ENCODE assay signal across 19 cellular contexts in the genomic region with DNA sequence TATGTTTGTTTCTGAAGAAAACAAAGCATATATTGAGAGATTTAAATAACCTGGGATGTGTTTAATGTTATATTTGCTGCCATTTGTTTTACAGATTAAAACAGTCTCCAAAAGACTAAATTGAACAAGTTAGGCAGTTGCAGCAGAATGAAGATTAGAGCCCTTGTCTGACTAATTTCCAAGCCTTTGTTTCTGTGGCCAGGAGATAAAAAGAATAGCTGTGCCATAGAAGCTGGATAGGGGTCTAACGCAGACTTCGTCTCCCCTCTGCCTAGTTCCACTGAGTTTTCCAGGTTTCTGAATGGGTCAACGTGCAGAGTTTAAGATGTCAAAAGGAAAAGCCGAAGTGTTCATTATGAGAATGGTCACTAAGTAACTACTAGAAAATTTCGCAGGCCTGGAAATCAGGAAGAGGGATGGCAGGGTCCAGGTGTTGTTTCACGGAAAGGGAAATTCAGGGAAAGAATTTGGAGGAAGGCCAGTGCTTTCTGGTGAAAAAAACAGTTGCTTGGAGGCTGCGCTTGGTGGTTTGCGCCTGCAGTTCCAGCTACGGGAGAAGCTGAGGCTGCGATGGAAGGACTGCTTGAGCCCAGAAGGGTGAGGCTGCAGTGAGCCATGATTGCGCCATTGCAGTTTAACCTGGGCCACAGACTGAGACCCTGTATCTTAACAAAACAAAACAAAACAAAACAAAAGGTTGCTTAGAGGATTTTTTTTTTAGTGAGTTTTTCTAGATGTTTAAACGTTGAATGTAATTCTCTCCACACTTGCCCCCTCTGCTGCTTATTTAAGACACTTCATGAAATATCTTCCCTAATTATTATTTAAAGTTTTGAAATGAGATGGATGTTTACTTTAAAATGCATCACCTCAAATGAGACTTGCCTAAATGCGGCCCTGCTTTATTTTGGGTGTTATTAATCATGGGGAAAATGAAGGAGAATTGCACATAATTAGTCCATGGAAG.
DNase-seq lines count a peak whose midpoint lies in the region; ATAC-seq, FAIRE-seq and TF ChIP-seq lines count a peak whose summit lies in the region.
"Had no signal": no experiment of that assay in that cellular context is flagged by ENCODE, and none has a peak within 500 bp of the region (broad histone marks: within the 10 kb centered on the region; RNA-seq: fewer than 3 reads in every experiment).

No MANE protein-coding gene starts in this region.

- POLR2A ChIA-PET in SK-N-SH (lab: Yijun Ruan, JAX) (no interaction called here), K562 (lab: Yijun Ruan, JAX) (no interaction called here)

- DNase-seq in SK-N-SH (no peak), K562 (ENCODE audit: extremely low read depth in 1 of 4, low spot score in 3 of 4) (peak in 1 of 4 experiments; percentile 22), fibroblast of the aortic adventitia (ENCODE audit: low read depth) (peak; percentile 22), retinal pigment epithelial cell (ENCODE audit: low read depth) (no peak), colonic mucosa (no peak), RCC 7860 (ENCODE audit: low spot score) (no peak)
- DNase-seq: 8988T; activated CD4-positive, alpha-beta T cell treated with anti-CD3 and anti-CD28 coated beads for 36 hours; activated T-cell treated with anti-CD3 and anti-CD28 coated beads, Interleukin-2, amount 50 U/mL, for 24 hours; CD8-positive, alpha-beta T cell; effector CD8-positive, alpha-beta T cell; GOT3; left lung; naive B cell; occipital lobe; T-helper 2 cell had no signal

- TF ChIP-seq RAD21 in SK-N-SH (IDR thresholded peaks at IDR 0.05; ENCODE audit: low read length) (no peak), K562 (CRISPR knock-in tag; conservative IDR thresholded peaks at IDR 0.05 in 1 of 2, IDR thresholded peaks at IDR 0.05 in 1 of 2) (no peak)

- no peak overlapping the region for H3K4me3 ChIP-seq in SK-N-SH (ENCODE audit: low read depth in 2 of 2, low read length in 1 of 2)
- H3K4me3 ChIP-seq in K562, result no peak overlapping the region
- no peak overlapping the region for H3K4me3 ChIP-seq in fibroblast of the aortic adventitia (ENCODE audit: low read depth, low read length)
- H3K4me3 ChIP-seq in retinal pigment epithelial cell (ENCODE audit: low read length), result no peak overlapping the region
- no peak overlapping the region for H3K4me3 ChIP-seq in colonic mucosa
- H3K4me3 ChIP-seq: left lung, skin epidermis had no signal

- no peaks in the 10 kb centered on the region for H3K79me2 ChIP-seq in SK-N-SH (ENCODE audit: insufficient read depth)
- H3K79me2 ChIP-seq in K562 (ENCODE audit: control insufficient read depth, insufficient read depth, low read length), result no peaks in the 10 kb centered on the region

- no peaks in the 10 kb centered on the region for H3K36me3 ChIP-seq in SK-N-SH (replicated peaks in 1 of 2; ENCODE audit: control insufficient read depth in 1 of 2, insufficient read depth in 2 of 2, low read length in 1 of 2)
- H3K36me3 ChIP-seq in K562 (ENCODE audit: control insufficient read depth, insufficient read depth, low read length), result no peaks in the 10 kb centered on the region
- H3K36me3 ChIP-seq in colonic mucosa, result no peaks in the 10 kb centered on the region
- H3K36me3 ChIP-seq: left lung had no signal

- H3K4me1 ChIP-seq in SK-N-SH (ENCODE audit: control insufficient read depth in 1 of 2, insufficient read depth in 2 of 2, low read depth in 1 of 2, low read length in 1 of 2) (no peaks in the 10 kb centered on the region; a peak in 1 of 4 replicates), K562 (replicated peaks in 1 of 2; ENCODE audit: control insufficient read depth in 2 of 2, insufficient read depth in 2 of 2, low read length in 2 of 2) (no peaks in the 10 kb centered on the region; a peak in 2 of 5 replicates), colonic mucosa (no peaks in the 10 kb centered on the region)
- H3K4me1 ChIP-seq: left lung had no signal

- H3K9me1 ChIP-seq in K562 (ENCODE audit: control insufficient read depth, insufficient read depth, low read length), result no peaks in the 10 kb centered on the region

- no peaks in the 10 kb centered on the region for H3F3A ChIP-seq in SK-N-SH (replicated peaks; ENCODE audit: insufficient read depth)

- 19% methylated on average over 13 of the region's 13 CpGs for WGBS in SK-N-SH (ENCODE audit: low lambda C conversion rate)
- WGBS in K562 (ENCODE audit: insufficient coverage, low coverage, missing lambda C conversion rate), result 18% methylated on average over 13 of the region's 13 CpGs

- in situ Hi-C loops in K562 (cut with MboI), result no loop called here

- H3K27me3 ChIP-seq in SK-N-SH (ENCODE audit: insufficient read depth) (no peaks in the 10 kb centered on the region), K562 (ENCODE audit: control insufficient read depth in 2 of 2, insufficient read depth in 2 of 2, low read length in 2 of 2) (no peaks in the 10 kb centered on the region), colonic mucosa (no peaks in the 10 kb centered on the region)
- H3K27me3 ChIP-seq: left lung had no signal

- TF ChIP-seq EP300 in SK-N-SH (IDR thresholded peaks at IDR 0.05; ENCODE audit: borderline replicate concordance in 1 of 2, low read depth in 1 of 2, low read length in 1 of 2), result no peak
- TF ChIP-seq EP300 in K562 (IDR thresholded peaks at IDR 0.05; ENCODE audit: low read length), result no peak

- TF ChIP-seq POLR2A in K562 (conservative IDR thresholded peaks at IDR 0.05), result no peak

- TF ChIP-seq CTCF in SK-N-SH (IDR thresholded peaks at IDR 0.05) (0 out of 2 replicates have a peak, but pooled peaks have one; percentile 14), K562 (IDR thresholded peaks at IDR 0.05 in 2 of 3, conservative IDR thresholded peaks at IDR 0.05 in 1 of 3; ENCODE audit: insufficient read depth in 2 of 3, low read depth in 1 of 3, low read length in 3 of 3) (no peak), fibroblast of the aortic adventitia (IDR thresholded peaks at IDR 0.05; ENCODE audit: insufficient read depth, low read length) (no peak), retinal pigment epithelial cell (conservative IDR thresholded peaks at IDR 0.05; ENCODE audit: low read depth, low read length) (peak; percentile 6), colonic mucosa (IDR thresholded peaks at IDR 0.05) (no peak)

- BruUV-seq in K562 (replicated peaks; lab: Mats Ljungman, UMichigan), result no TSS peak

- ATAC-seq in SK-N-SH treated with all-trans-retinoic acid at 6 μM for 48 hours (no peak), K562 (peak; percentile 82), GM21737 (IDR thresholded peaks at IDR 0.05; ENCODE audit: unreplicated experiment) (no peak)
- ATAC-seq: activated CD4-positive, alpha-beta T cell treated with anti-CD3 and anti-CD28 coated beads for 36 hours; CD8-positive, alpha-beta T cell; left lung had no signal

- H3K4me2 ChIP-seq in SK-N-SH (no peak overlapping the region), K562 (ENCODE audit: insufficient read depth, low read length) (peak overlapping the region; percentile 40)

- peak; percentile 6 for FAIRE-seq in K562 (lab: Jason Lieb, UNC)
- no peak for FAIRE-seq in RCC 7860 (lab: Jason Lieb, UNC)

- H2AFZ ChIP-seq in SK-N-SH (ENCODE audit: low read depth) (no peak overlapping the region), K562 (ENCODE audit: low read depth, low read length) (peak overlapping the region; percentile 87)

- no peaks in the 10 kb centered on the region for H3K9me2 ChIP-seq in SK-N-SH

- no peak overlapping the region for H3K27ac ChIP-seq in SK-N-SH (ENCODE audit: low read depth in 2 of 2, low read length in 1 of 2)
- H3K27ac ChIP-seq in K562 (ENCODE audit: extremely low read depth, low read depth, low read length), result no peak overlapping the region
- no peak overlapping the region for H3K27ac ChIP-seq in colonic mucosa
- H3K27ac ChIP-seq: left lung, skin epidermis had no signal

- no peak overlapping the region for H3K9ac ChIP-seq in SK-N-SH
- no peak overlapping the region; a peak in 1 of 4 replicates for H3K9ac ChIP-seq in K562 (ENCODE audit: insufficient read depth in 1 of 2, low read depth in 2 of 2, low read length in 2 of 2)
- no peak overlapping the region for H3K9ac ChIP-seq in colonic mucosa (ENCODE audit: low read depth in 2 of 2, low read length in 2 of 2)

- intact Hi-C loops in K562 (cut with micrococcal nuclease) (loop anchor here (1.0 kb wide), 1 partner anchor 74 kb away; no protein-coding TSS in a partner anchor), colonic mucosa (cut with DNase I) (no loop called here)

- CTCF ChIA-PET in SK-N-SH (lab: Yijun Ruan, JAX) (interaction anchor here (0.9 kb wide), 1 partner anchor 15 kb away, joined by 3 read pairs; no protein-coding TSS in a partner anchor), K562 (lab: Yijun Ruan, JAX; ENCODE audit: low intra/inter-chr PET ratio) (no interaction called here)

- no peaks in the 10 kb centered on the region for H4K20me1 ChIP-seq in SK-N-SH (ENCODE audit: insufficient read depth)
- H4K20me1 ChIP-seq in K562 (replicated peaks; ENCODE audit: control insufficient read depth, insufficient read depth, low read length), result no peaks in the 10 kb centered on the region

- H3K9me3 ChIP-seq in SK-N-SH (no peaks in the 10 kb centered on the region), K562 (replicated peaks; ENCODE audit: control insufficient read depth, insufficient read depth, low read depth, low read length) (no peaks in the 10 kb centered on the region), colonic mucosa (no peaks in the 10 kb centered on the region)
- H3K9me3 ChIP-seq: left lung had no signal

TF ChIP-seq in K562, 482 proteins besides CTCF, POLR2A, EP300 and RAD21 (continues in another document):
- TF ChIP-seq SIRT6 (IDR thresholded peaks at IDR 0.05; ENCODE audit: low read depth, low read length) (no peak), ARID1B (IDR thresholded peaks at IDR 0.05) (peak; percentile 41), CEBPG (CRISPR knock-in tag; IDR thresholded peaks at IDR 0.05) (no peak), CEBPG (tag; conservative IDR thresholded peaks at IDR 0.05 in 1 of 2, IDR thresholded peaks at IDR 0.05 in 1 of 2) (0 out of 4 replicates have a peak, but pooled peaks of 1 of the 2 experiments have one; percentile 23), ZNF165 (CRISPR knock-in tag; IDR thresholded peaks at IDR 0.05; ENCODE audit: borderline replicate concordance) (no peak), CBFA2T3 (IDR thresholded peaks at IDR 0.05) (peak; percentile 45; the same call in 1 of the 2 replicates), ZNF140 (CRISPR knock-in tag; IDR thresholded peaks at IDR 0.05) (no peak), TAL1 (IDR thresholded peaks at IDR 0.05) (0 out of 2 replicates have a peak, but pooled peaks have one; percentile 24), TGIF2 (CRISPR knock-in tag; IDR thresholded peaks at IDR 0.05) (no peak), CEBPB (tag; IDR thresholded peaks at IDR 0.05) (peak; percentile 65)
- TF ChIP-seq, protein P1, sequence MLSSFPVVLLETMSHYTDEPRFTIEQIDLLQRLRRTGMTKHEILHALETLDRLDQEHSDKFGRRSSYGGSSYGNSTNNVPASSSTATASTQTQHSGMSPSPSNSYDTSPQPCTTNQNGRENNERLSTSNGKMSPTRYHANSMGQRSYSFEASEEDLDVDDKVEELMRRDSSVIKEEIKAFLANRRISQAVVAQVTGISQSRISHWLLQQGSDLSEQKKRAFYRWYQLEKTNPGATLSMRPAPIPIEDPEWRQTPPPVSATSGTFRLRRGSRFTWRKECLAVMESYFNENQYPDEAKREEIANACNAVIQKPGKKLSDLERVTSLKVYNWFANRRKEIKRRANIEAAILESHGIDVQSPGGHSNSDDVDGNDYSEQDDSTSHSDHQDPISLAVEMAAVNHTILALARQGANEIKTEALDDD (IDR thresholded peaks at IDR 0.05), result peak; percentile 51; the same call in 1 of the 2 replicates

Comparison
In these comparisons a context has a peak if more than half of its experiments do, and no peak if none do; other contexts are left out.
1. CTCF ChIP-seq: peak in SK-N-SH (single experiment) and retinal pigment epithelial cell (single experiment); none in K562 (0 of 3), fibroblast of the aortic adventitia (single experiment) and colonic mucosa (single experiment).
2. Of the 27 proteins assayed by ChIP-seq in both K562 and SK-N-SH: peak only in K562: none; only in SK-N-SH: CTCF; in both: none; in neither: 26.